In genomic region chr11:108559340-108559739, GRCh38 we compare ENCODE assay signal across 16 cellular contexts. TPM values are rescaled to one million over a fixed set of nuclear protein-coding genes. Genes with fewer than 3 reads are reported as not detected.
A peak's percentile ranks its signal among the peaks of the same experiment; 100 is the strongest.
DNase-seq lines count a peak whose midpoint lies in the region; ATAC-seq, FAIRE-seq and TF ChIP-seq lines count a peak whose summit lies in the region.
"Had no signal": no experiment of that assay in that cellular context is flagged by ENCODE, and none has a peak within 500 bp of the region (broad histone marks: within the 10 kb centered on the region; RNA-seq: fewer than 3 reads in every experiment).

No MANE protein-coding gene starts in this region.

- H3K27ac ChIP-seq in CD4-positive, alpha-beta memory T cell (ENCODE audit: low read depth, low read length): no peak overlapping the region
- peak overlapping the region; percentile 27; the same call in 1 of the 2 replicates for H3K27ac ChIP-seq in IMR-90 (ENCODE audit: insufficient read depth, low read length)
- no peak overlapping the region for H3K27ac ChIP-seq in GM12878 (ENCODE audit: control insufficient read depth, insufficient read depth)
- H3K27ac ChIP-seq in suprapubic skin: no peak overlapping the region
- H3K27ac ChIP-seq: right atrium auricular region, VCaP had no signal

- H3K56ac ChIP-seq in IMR-90 (ENCODE audit: extremely low read depth, insufficient read depth, low read length): no peak overlapping the region

- POLR2A ChIA-PET in CD4-positive, alpha-beta memory T cell (lab: Charles Lee; ENCODE audit: partially characterized antibody): interaction anchor here (1.3 kb wide), 1 partner anchor 34 kb away, joined by 3 read pairs; the partner anchor contains the start of gene EXPH5
- POLR2A ChIA-PET in IMR-90 (lab: Charles Lee; ENCODE audit: unreplicated experiment) (interaction anchor here (0.6 kb wide), 1 partner anchor 1518 kb away, joined by 3 read pairs; no protein-coding TSS in a partner anchor), GM12878 (lab: Charles Lee) (interaction anchor here (0.6 to 3.0 kb wide), 10 partner anchors 13 to 333 kb away, joined by 3 to 23 read pairs (median 3); partner anchors contain the start of gene POGLUT3)

- SMC1A ChIA-PET in GM12878 (lab: Charles Lee; ENCODE audit: uncharacterized antibody, unreplicated experiment): interaction anchor here (0.5 to 5.0 kb wide), 17 partner anchors 10 to 105 kb away, joined by 3 to 35 read pairs (median 5); partner anchors contain the start of genes DDX10 and POGLUT3

- no peaks in the 10 kb centered on the region for H3K9me3 Mint-ChIP-seq in CD4-positive, alpha-beta memory T cell
- H3K9me3 Mint-ChIP-seq in mesothelial cell of epicardium: no peaks in the 10 kb centered on the region

- H3K79me1 ChIP-seq in IMR-90 (ENCODE audit: low read depth in 1 of 2, low read length in 2 of 2): no peaks in the 10 kb centered on the region

- ATAC-seq in IMR-90 (ENCODE audit: low read depth) (peak; percentile 30), GM12878 (peak; percentile 45)
- ATAC-seq: esophagus mucosa had no signal

- TF ChIP-seq CTCF in IMR-90 (conservative IDR thresholded peaks at IDR 0.05; ENCODE audit: low read depth, low read length) (no peak), GM12878 (IDR thresholded peaks at IDR 0.05 in 2 of 3, conservative IDR thresholded peaks at IDR 0.05 in 1 of 3; ENCODE audit: control insufficient read depth in 2 of 3, extremely low read depth in 1 of 3, insufficient read depth in 1 of 3, low read depth in 3 of 3, low read length in 3 of 3) (no peak), mesothelial cell of epicardium (IDR thresholded peaks at IDR 0.05; ENCODE audit: unreplicated experiment) (no peak), suprapubic skin (IDR thresholded peaks at IDR 0.05) (no peak)

- CTCF ChIA-PET in CD4-positive, alpha-beta memory T cell (lab: Charles Lee; ENCODE audit: partially characterized antibody): no interaction called here
- CTCF ChIA-PET in IMR-90 (lab: Yijun Ruan, JAX): no interaction called here
- CTCF ChIA-PET in GM12878 (lab: Yijun Ruan, JAX): interaction anchor here (0.9 to 3.3 kb wide), 8 partner anchors 9 to 89 kb away, joined by 3 to 15 read pairs (median 4); no protein-coding TSS in a partner anchor

- peaks cover 9 to 24% (median 15%) of the 10 kb centered on the region in 4 donors for H3K4me1 Mint-ChIP-seq in CD4-positive, alpha-beta memory T cell
- peaks cover 73% of the 10 kb centered on the region for H3K4me1 Mint-ChIP-seq in mesothelial cell of epicardium

- no peak overlapping the region for H3K14ac ChIP-seq in IMR-90 (replicated peaks; ENCODE audit: low read depth, low read length)

- H3K9ac ChIP-seq in IMR-90 (ENCODE audit: low read depth, low read length) (no peak overlapping the region), GM12878 (ENCODE audit: control insufficient read depth, insufficient read depth, low read length) (no peak overlapping the region)

- TF ChIP-seq RAD21 in IMR-90 (IDR thresholded peaks at IDR 0.05; ENCODE audit: low read length) (no peak), GM12878 (IDR thresholded peaks at IDR 0.05; ENCODE audit: insufficient read depth, low read depth, low read length) (no peak)

- H3K4me2 ChIP-seq in IMR-90 (ENCODE audit: low read depth, low read length) (peak overlapping the region; percentile 76), GM12878 (ENCODE audit: control insufficient read depth, insufficient read depth) (peak overlapping the region; percentile 11; the same call in 1 of the 2 replicates)

- H3K4me1 ChIP-seq in CD4-positive, alpha-beta memory T cell (ENCODE audit: insufficient read depth, low read length): peaks cover 15% of the 10 kb centered on the region
- peaks cover 12% of the 10 kb centered on the region for H3K4me1 ChIP-seq in IMR-90 (ENCODE audit: control insufficient read depth, insufficient read depth, low read length)
- H3K4me1 ChIP-seq in GM12878 (ENCODE audit: control insufficient read depth, insufficient read depth, low read length): peaks cover 11% of the 10 kb centered on the region
- peaks cover 44% of the 10 kb centered on the region for H3K4me1 ChIP-seq in suprapubic skin
- H3K4me1 ChIP-seq: right atrium auricular region had no signal

- no peak overlapping the region for H4K5ac ChIP-seq in IMR-90 (ENCODE audit: low read depth, low read length)

- H2AK9ac ChIP-seq in IMR-90 (replicated peaks; ENCODE audit: low read depth, low read length, poor library complexity): no peak overlapping the region

- no peaks in the 10 kb centered on the region for H3K36me3 ChIP-seq in CD4-positive, alpha-beta memory T cell (ENCODE audit: insufficient read depth, low read length)
- H3K36me3 ChIP-seq in IMR-90 (ENCODE audit: control insufficient read depth, insufficient read depth, low read length): no peaks in the 10 kb centered on the region
- H3K36me3 ChIP-seq in GM12878 (ENCODE audit: control insufficient read depth in 2 of 2, insufficient read depth in 2 of 2, low read length in 1 of 2): no peaks in the 10 kb centered on the region
- no peaks in the 10 kb centered on the region for H3K36me3 ChIP-seq in suprapubic skin
- no peaks in the 10 kb centered on the region for H3K36me3 ChIP-seq in H7 (replicated peaks; ENCODE audit: control insufficient read depth, insufficient read depth, low read length)
- H3K36me3 ChIP-seq: right atrium auricular region had no signal

- RAD21 ChIA-PET in GM12878 (lab: Charles Lee; ENCODE audit: unreplicated experiment): interaction anchor here (0.8 to 6.1 kb wide), 10 partner anchors 11 to 90 kb away, joined by 3 to 46 read pairs (median 9); partner anchors contain the start of gene EXPH5

- no peak overlapping the region for H2BK120ac ChIP-seq in IMR-90 (ENCODE audit: low read depth, low read length)

- no peak overlapping the region for H2BK15ac ChIP-seq in IMR-90 (ENCODE audit: low read depth, low read length)

- no peak overlapping the region for H3K4ac ChIP-seq in IMR-90 (ENCODE audit: low read depth, low read length)

- TF ChIP-seq EP300 in GM12878 (IDR thresholded peaks at IDR 0.05; ENCODE audit: borderline replicate concordance in 1 of 2, control insufficient read depth in 1 of 2, low read depth in 2 of 2, low read length in 2 of 2) (no peak), suprapubic skin (IDR thresholded peaks at IDR 0.05) (no peak)

- DNase-seq in CD4-positive, alpha-beta memory T cell: peak in 3 of 5 donors; percentile 16 to 21 (median 19)
- DNase-seq in IMR-90 (peak; percentile 76), GM12878 (ENCODE audit: low read depth, low spot score) (no peak), mesothelial cell of epicardium (ENCODE audit: low spot score in 2 of 2, unreplicated experiment in 2 of 2) (no peak), GM19239 (ENCODE audit: insufficient read length, low spot score) (no peak), suprapubic skin (ENCODE audit: low spot score in 2 of 2) (no peak), H7 (no peak), COLO829 (ENCODE audit: low spot score) (no peak)
- DNase-seq: activated T-cell treated with anti-CD3 and anti-CD28 coated beads for 4 hours, GOT3, NCI-H1436 treated with DMSO at 0.1 percent for 48 hours, NCI-H774 had no signal

- no peak for FAIRE-seq in GM12878 (lab: Jason Lieb, UNC)
- FAIRE-seq in GM19239 (lab: Jason Lieb, UNC): no peak

- no peaks in the 10 kb centered on the region for H4K20me1 ChIP-seq in IMR-90 (ENCODE audit: insufficient read depth, low read length)
- H4K20me1 ChIP-seq in GM12878 (ENCODE audit: control insufficient read depth, insufficient read depth): no peaks in the 10 kb centered on the region

- no peak overlapping the region for H3K4me3 ChIP-seq in CD4-positive, alpha-beta memory T cell (ENCODE audit: low read length in 2 of 2)
- H3K4me3 ChIP-seq in IMR-90 (ENCODE audit: insufficient read depth, low read depth, low read length) (no peak overlapping the region), GM12878 (no peak overlapping the region), suprapubic skin (no peak overlapping the region), H7 (ENCODE audit: insufficient read depth, low read depth, low read length) (no peak overlapping the region)
- H3K4me3 ChIP-seq: right atrium auricular region had no signal

- H3K4me3 Mint-ChIP-seq in CD4-positive, alpha-beta memory T cell: peak overlapping the region in 4 of 8 donors; percentile 25 to 54 (median 46)
- H3K4me3 Mint-ChIP-seq in mesothelial cell of epicardium: no peak overlapping the region

- WGBS in IMR-90 (ENCODE audit: extremely low coverage in 2 of 2, insufficient read length in 1 of 2), 2 experiments: 40% methylated on average over 1 of the region's 2 CpGs; no CpG with 5 or more reads in 1 of the 2 experiments
- WGBS in GM12878 (ENCODE audit: insufficient coverage, insufficient replicate concordance, low lambda C conversion rate, missing lambda C conversion rate): 24% methylated on average over 2 of the region's 2 CpGs
- WGBS in suprapubic skin: 8% methylated on average over 2 of the region's 2 CpGs

- no peaks in the 10 kb centered on the region for H3K9me3 ChIP-seq in CD4-positive, alpha-beta memory T cell (ENCODE audit: control insufficient read depth in 1 of 2, low read length in 2 of 2)
- H3K9me3 ChIP-seq in IMR-90 (ENCODE audit: control insufficient read depth, insufficient read depth, low read length): no peaks in the 10 kb centered on the region
- H3K9me3 ChIP-seq in GM12878 (replicated peaks; ENCODE audit: control insufficient read depth, insufficient read depth, low read length): no peaks in the 10 kb centered on the region
- H3K9me3 ChIP-seq in suprapubic skin: no peaks in the 10 kb centered on the region
- H3K9me3 ChIP-seq: right atrium auricular region had no signal

- in situ Hi-C loops in IMR-90 (cut with MboI; ENCODE audit: low sequenced_read_pairs): no loop called here
- in situ Hi-C loops in GM12878 (cut with MboI): no loop called here

- no peaks in the 10 kb centered on the region for H3K79me2 ChIP-seq in GM12878 (ENCODE audit: control insufficient read depth, insufficient read depth, low read length)

- H4K8ac ChIP-seq in IMR-90 (ENCODE audit: low read depth in 2 of 2, low read length in 2 of 2): no peak overlapping the region

- 0 out of 2 replicates have a peak overlapping the region, but pooled peaks have one; percentile 2 for H2BK20ac ChIP-seq in IMR-90 (ENCODE audit: low read depth, low read length)

- no peaks in the 10 kb centered on the region for H3K36me3 Mint-ChIP-seq in CD4-positive, alpha-beta memory T cell
- H3K36me3 Mint-ChIP-seq in mesothelial cell of epicardium: no peaks in the 10 kb centered on the region
- H3K36me3 Mint-ChIP-seq: brain had no signal

- intact Hi-C loops in CD4-positive, alpha-beta memory T cell (cut with micrococcal nuclease): no loop called here
- intact Hi-C loops in IMR-90 (cut with micrococcal nuclease) (no loop called here), GM12878 (cut with micrococcal nuclease; ENCODE audit: unreplicated experiment) (no loop called here)

- no peaks in the 10 kb centered on the region for H3K27me3 ChIP-seq in CD4-positive, alpha-beta memory T cell (ENCODE audit: insufficient read depth, low read length)
- H3K27me3 ChIP-seq in IMR-90 (ENCODE audit: control insufficient read depth, insufficient read depth, low read length) (no peaks in the 10 kb centered on the region), GM12878 (replicated peaks in 1 of 2; ENCODE audit: control insufficient read depth in 2 of 2, insufficient read depth in 2 of 2, low read length in 1 of 2) (no peaks in the 10 kb centered on the region), suprapubic skin (no peaks in the 10 kb centered on the region), H7 (ENCODE audit: control insufficient read depth, insufficient read depth, low read length) (no peaks in the 10 kb centered on the region)
- H3K27me3 ChIP-seq: right atrium auricular region had no signal

- TF ChIP-seq POLR2A in IMR-90 (IDR thresholded peaks at IDR 0.05; ENCODE audit: low read depth, low read length) (no peak), GM12878 (IDR thresholded peaks at IDR 0.05; ENCODE audit: low read depth, low read length) (no peak), suprapubic skin (IDR thresholded peaks at IDR 0.05) (no peak)

- H3K27me3 Mint-ChIP-seq in CD4-positive, alpha-beta memory T cell: no peaks in the 10 kb centered on the region
- no peaks in the 10 kb centered on the region for H3K27me3 Mint-ChIP-seq in mesothelial cell of epicardium (ENCODE audit: low read depth)

- no peak overlapping the region for H4K91ac ChIP-seq in IMR-90 (ENCODE audit: insufficient read depth, low read depth, low read length)

- H3K23ac ChIP-seq in IMR-90 (ENCODE audit: low read depth, low read length): no peak overlapping the region

- peaks cover 6% of the 10 kb centered on the region for H3K9me1 ChIP-seq in IMR-90 (ENCODE audit: insufficient read depth, low read length)

- no peak overlapping the region; the same call in 1 of the 2 replicates for H3K18ac ChIP-seq in IMR-90 (ENCODE audit: low read depth, low read length)

- no peak overlapping the region for H2AK5ac ChIP-seq in IMR-90 (ENCODE audit: low read depth, low read length)

- peak overlapping the region; percentile 92 for H2BK5ac ChIP-seq in IMR-90 (ENCODE audit: low read depth, low read length, poor library complexity, severe bottlenecking)

- BruUV-seq in IMR-90 (replicated peaks; lab: Mats Ljungman, UMichigan) (no TSS peak), GM12878 (replicated peaks; lab: Mats Ljungman, UMichigan) (no TSS peak)

- H2AFZ ChIP-seq in IMR-90 (replicated peaks; ENCODE audit: low read length, poor library complexity) (no peak overlapping the region), GM12878 (ENCODE audit: control insufficient read depth, low read depth, low read length) (no peak overlapping the region)

- peak overlapping the region in 4 of 7 donors; percentile 13 to 63 (median 49) for H3K27ac Mint-ChIP-seq in CD4-positive, alpha-beta memory T cell
- H3K27ac Mint-ChIP-seq in mesothelial cell of epicardium: peak overlapping the region; percentile 81

- dilution Hi-C loops in IMR-90 (cut with HindIII; ENCODE audit: low sequenced_read_pairs, unreplicated experiment): no loop called here

RNA-seq across cellular contexts. Expression of gene EXPH5, which starts 34.2 kb away (rescaled TPM):
- total RNA-seq in CD4-positive, alpha-beta memory T cell: 1 to 10 TPM; 2.6 to 4.0 TPM
- polyA plus RNA-seq in CD4-positive, alpha-beta memory T cell: under 1 TPM; 0.39 to 0.86 TPM
- 0.56 and 0.72 TPM in 2 replicates for total RNA-seq in IMR-90 (2012; rRNA removed)
- 0.04 and 0.05 TPM in 2 replicates for polyA plus RNA-seq in IMR-90 (2012; rRNA removed)
- 0.01 TPM in 2 replicates for polyA plus RNA-seq in IMR-90 (2012; cell fraction: cytosol; rRNA removed)
- 0.03 and 0.11 TPM in 2 replicates for polyA plus RNA-seq in IMR-90 (2012; cell fraction: nucleus; rRNA removed; ENCODE audit: low replicate concordance)
- 87.4 and 89.2 TPM in 2 replicates for total RNA-seq in GM12878 (2013; cell fraction: nucleolus; rRNA removed)
- total RNA-seq in GM12878 (2014; rRNA removed): 6.6 and 8.5 TPM in 2 replicates
- total RNA-seq in GM12878 (2014; rRNA removed; fragmentation: Illumina TruSeq; extraction: Trizol): 8.1 and 8.3 TPM in 2 replicates
- 9.2 and 11.1 TPM in 2 replicates for total RNA-seq in GM12878 (2021)
- polyA plus RNA-seq in GM12878 (2011; ENCODE audit: low read depth): 0.87 TPM
- 8.6 and 10.3 TPM in 2 replicates for polyA plus RNA-seq in GM12878 (2011; rRNA removed)
- polyA plus RNA-seq in GM12878 (2011; cell fraction: cytosol; rRNA removed): 3.0 and 3.2 TPM in 2 replicates
- polyA plus RNA-seq in GM12878 (2011; cell fraction: nucleus; rRNA removed): 7.6 and 8.6 TPM in 2 replicates
- polyA plus RNA-seq in GM12878 (2012): 0.80 and 1.3 TPM in 2 replicates
- polyA plus RNA-seq in GM12878 (2014; fragmentation: Illumina TruSeq; extraction: Trizol): 2.4 and 2.9 TPM in 2 replicates
- polyA plus RNA-seq in GM12878 (2014; fragmentation: Nextera tagmentation; extraction: Ambion mirVana): 1 to 10 TPM in 1 of 2 experiments, under 1 TPM in 1; 0.69 to 4.8 TPM
- polyA plus RNA-seq in GM12878 (2014; rRNA removed): 2.2 and 2.7 TPM in 2 replicates
- 1 to 10 TPM; 2.9 to 3.8 TPM for polyA plus RNA-seq in GM12878 (2016; fragmentation: Nextera tagmentation; extraction: Ambion mirVana)
- 16.3 and 25.9 TPM in 2 replicates for polyA minus RNA-seq in GM12878 (2011; rRNA and poly(A)+ RNA removed)
- polyA minus RNA-seq in GM12878 (2011; cell fraction: cytosol; rRNA and poly(A)+ RNA removed): 5.7 and 6.2 TPM in 2 replicates
- 8.7 and 10.6 TPM in 2 replicates for polyA minus RNA-seq in GM12878 (2011; cell fraction: nucleus; rRNA and poly(A)+ RNA removed)
- 27.2 to 30.5 TPM (median 28.2 TPM) in 3 replicates for total RNA-seq in mesothelial cell of epicardium
- 100 to 1,000 TPM; 120 to 232 (median 149) TPM for total RNA-seq in suprapubic skin
- 1.2 and 1.9 TPM in 2 replicates for total RNA-seq in H7 (2014; rRNA removed; shearing (Covaris generic))

Comparison
In these comparisons a context has a peak if more than half of its experiments do, and no peak if none do; other contexts are left out.
1. DNase-seq: peak in CD4-positive, alpha-beta memory T cell (3 of 5) and IMR-90 (single experiment); none in GM12878 (single experiment), mesothelial cell of epicardium (0 of 2), GM19239 (single experiment), suprapubic skin (0 of 2), H7 (single experiment) and COLO829 (single experiment).